18 cellular contexts compared by ENCODE assay signal in the genomic region with DNA sequence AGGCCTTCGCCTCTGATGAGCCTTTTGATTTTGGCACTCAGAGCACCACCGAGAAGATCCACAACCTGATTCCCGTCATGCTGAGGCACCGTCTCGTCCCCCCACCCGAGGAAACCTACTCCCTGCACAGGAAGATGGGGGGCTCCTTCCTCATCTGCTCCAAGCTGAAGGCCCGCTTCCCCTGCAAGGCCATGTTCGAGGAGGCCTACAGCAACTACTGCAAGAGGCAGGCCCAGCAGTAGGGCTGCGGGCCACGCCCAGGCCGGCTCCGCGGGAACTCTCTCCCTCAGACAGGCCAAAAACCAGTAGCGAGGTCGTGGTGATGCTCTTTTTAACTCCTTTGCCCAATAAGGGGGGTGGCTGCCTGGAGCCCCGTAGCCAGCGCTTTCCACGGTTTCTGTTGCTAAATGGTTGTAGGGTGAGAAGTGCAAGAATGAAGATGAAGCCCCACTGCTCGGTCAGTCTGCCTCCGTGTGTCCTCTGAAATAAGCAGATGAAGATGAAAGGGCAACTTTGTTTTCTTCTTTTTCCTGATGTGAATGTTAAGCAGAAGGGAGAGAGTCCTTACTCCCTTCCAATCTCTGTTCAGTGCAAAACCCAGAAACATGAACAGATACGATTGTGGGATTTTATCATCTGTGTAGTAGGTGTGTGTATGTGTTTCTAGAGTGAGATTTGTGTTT. TPM values are rescaled to one million over a fixed set of nuclear protein-coding genes. Genes with fewer than 3 reads are reported as not detected.
DNase-seq lines count a peak whose midpoint lies in the region; ATAC-seq and TF ChIP-seq lines count a peak whose summit lies in the region.
"Had no signal": no experiment of that assay in that cellular context is flagged by ENCODE, and none has a peak within 500 bp of the region (broad histone marks: within the 10 kb centered on the region; RNA-seq: fewer than 3 reads in every experiment).

No MANE protein-coding gene starts in this region.

- H3K27ac ChIP-seq in mammary epithelial cell (ENCODE audit: insufficient read depth, low read depth, low read length) = no peak overlapping the region
- peak overlapping the region; percentile 76 for H3K27ac ChIP-seq in cingulate gyrus (ENCODE audit: low read depth, low read length)
- no peak overlapping the region for H3K27ac ChIP-seq in neural progenitor cell
- no peak overlapping the region for H3K27ac ChIP-seq in hepatocyte
- H3K27ac ChIP-seq: A549, ascending aorta, WERI-Rb-1 had no signal

- DNase-seq in MCF 10A (ENCODE audit: unreplicated experiment) (no peak), mammary epithelial cell (no peak), neural progenitor cell (ENCODE audit: low spot score) (no peak), type B pancreatic cell (ENCODE audit: extremely low spot score, unreplicated experiment) (peak; percentile 50), hepatocyte (ENCODE audit: low spot score) (no peak), GM13976 (ENCODE audit: low spot score) (no peak)
- DNase-seq: activated gamma-delta T cell; CD4-positive, alpha-beta memory T cell; EL; NCI-H187; NCI-H526; WERI-Rb-1 had no signal

- H3K27ac Mint-ChIP-seq in MCF 10A (ENCODE audit: low read depth, unreplicated experiment) (peak overlapping the region; percentile 64), neural progenitor cell (peak overlapping the region; percentile 51), type B pancreatic cell (peak overlapping the region; percentile 11)

- H3K9ac ChIP-seq in mammary epithelial cell (ENCODE audit: insufficient read depth, low read length) (no peak overlapping the region), neural progenitor cell (no peak overlapping the region)

- H3K4me1 ChIP-seq in mammary epithelial cell (ENCODE audit: insufficient read depth, low read length) (peaks cover 7% of the 10 kb centered on the region), neural progenitor cell (peaks cover 15% of the 10 kb centered on the region), hepatocyte (ENCODE audit: insufficient read depth) (peaks cover 35% of the 10 kb centered on the region)
- H3K4me1 ChIP-seq: A549, HAP-1 had no signal

- H3K9me2 ChIP-seq in hepatocyte (replicated peaks; ENCODE audit: insufficient read depth) = no peaks in the 10 kb centered on the region

- H2AFZ ChIP-seq in mammary epithelial cell (ENCODE audit: low read depth, low read length) = no peak overlapping the region
- H2AFZ ChIP-seq in neural progenitor cell (replicated peaks) = no peak overlapping the region
- no peak overlapping the region for H2AFZ ChIP-seq in hepatocyte

- H3K36me3 ChIP-seq in mammary epithelial cell (ENCODE audit: insufficient read depth, low read length) (no peaks in the 10 kb centered on the region), neural progenitor cell (no peaks in the 10 kb centered on the region), hepatocyte (replicated peaks; ENCODE audit: insufficient read depth, low read depth) (no peaks in the 10 kb centered on the region)
- H3K36me3 ChIP-seq: WERI-Rb-1 had no signal

- 88% methylated on average over 19 of the region's 21 CpGs for WGBS in mammary epithelial cell (ENCODE audit: low coverage, missing lambda C conversion rate)
- 94% methylated on average over 21 of the region's 21 CpGs for WGBS in hepatocyte (ENCODE audit: low lambda C conversion rate, missing lambda C conversion rate)

- POLR2A ChIA-PET in MCF 10A (lab: Yijun Ruan, JAX) = interaction anchor here (1.0 kb wide), 1 partner anchor 48 kb away, joined by 3 read pairs; no protein-coding TSS in a partner anchor

- in situ Hi-C loops in mammary epithelial cell (cut with MboI; ENCODE audit: low sequenced_read_pairs in 2 of 2) (no loop called here), GM13976 (cut with MboI; ENCODE audit: low sequenced_read_pairs, unreplicated experiment) (no loop called here)

- peaks cover 18% of the 10 kb centered on the region for H3F3A ChIP-seq in neural progenitor cell (ENCODE audit: low read depth)

- H4K20me1 ChIP-seq in mammary epithelial cell (ENCODE audit: insufficient read depth, low read length) (no peaks in the 10 kb centered on the region), neural progenitor cell (ENCODE audit: low read depth) (no peaks in the 10 kb centered on the region), hepatocyte (ENCODE audit: insufficient read depth, poor library complexity, severe bottlenecking) (no peaks in the 10 kb centered on the region)

- H3K9me3 Mint-ChIP-seq in MCF 10A (ENCODE audit: unreplicated experiment) = no peaks in the 10 kb centered on the region
- H3K9me3 Mint-ChIP-seq in neural progenitor cell = no peaks in the 10 kb centered on the region
- H3K9me3 Mint-ChIP-seq in type B pancreatic cell = no peaks in the 10 kb centered on the region
- H3K9me3 Mint-ChIP-seq: CD4-positive, alpha-beta memory T cell had no signal

- H3K9me3 ChIP-seq in mammary epithelial cell (replicated peaks; ENCODE audit: insufficient read depth, low read length) = no peaks in the 10 kb centered on the region
- H3K9me3 ChIP-seq in neural progenitor cell (ENCODE audit: low read depth) = no peaks in the 10 kb centered on the region
- H3K9me3 ChIP-seq in hepatocyte (ENCODE audit: low read depth) = no peaks in the 10 kb centered on the region
- H3K9me3 ChIP-seq: A549, ascending aorta, HAP-1 had no signal

- H3K27me3 Mint-ChIP-seq in MCF 10A (ENCODE audit: insufficient read depth, unreplicated experiment) (no peaks in the 10 kb centered on the region), neural progenitor cell (ENCODE audit: insufficient read depth, low read depth) (no peaks in the 10 kb centered on the region), type B pancreatic cell (no peaks in the 10 kb centered on the region)
- H3K27me3 Mint-ChIP-seq: CD4-positive, alpha-beta memory T cell had no signal

- CTCF ChIA-PET in MCF 10A (lab: Yijun Ruan, JAX) (interaction anchor here (0.6 kb wide), 1 partner anchor 450 kb away, joined by 4 read pairs; no protein-coding TSS in a partner anchor), mammary epithelial cell (lab: Charles Lee; ENCODE audit: low non-redundant PET) (no interaction called here)

- no peak for ATAC-seq in HG02840 (IDR thresholded peaks at IDR 0.05; ENCODE audit: low FRiP score, unreplicated experiment)
- ATAC-seq: A549, esophagus mucosa had no signal

- H3K4me3 Mint-ChIP-seq in MCF 10A (ENCODE audit: unreplicated experiment) = no peak overlapping the region
- H3K4me3 Mint-ChIP-seq in neural progenitor cell = no peak overlapping the region
- no peak overlapping the region for H3K4me3 Mint-ChIP-seq in type B pancreatic cell
- H3K4me3 Mint-ChIP-seq: CD4-positive, alpha-beta memory T cell had no signal

- TF ChIP-seq CTCF in MCF 10A (IDR thresholded peaks at IDR 0.05; ENCODE audit: unreplicated experiment) = no peak
- TF ChIP-seq CTCF in mammary epithelial cell (conservative IDR thresholded peaks at IDR 0.05 in 1 of 2, IDR thresholded peaks at IDR 0.05 in 1 of 2; ENCODE audit: extremely low read depth in 1 of 2, insufficient read depth in 1 of 2, low read depth in 1 of 2, low read length in 2 of 2) = no peak
- TF ChIP-seq CTCF in neural progenitor cell (IDR thresholded peaks at IDR 0.05) = no peak
- no peak for TF ChIP-seq CTCF in type B pancreatic cell (conservative IDR thresholded peaks at IDR 0.05)
- TF ChIP-seq CTCF in hepatocyte (IDR thresholded peaks at IDR 0.05; ENCODE audit: poor library complexity) = no peak
- TF ChIP-seq CTCF in GM13976 (IDR thresholded peaks at IDR 0.05; ENCODE audit: borderline replicate concordance, control extremely low read depth, extremely low read depth, insufficient read depth, missing control alignments) = no peak

- BruUV-seq in MCF 10A (replicated peaks; lab: Mats Ljungman, UMichigan) (TSS peak; percentile 59), mammary epithelial cell (replicated peaks; lab: Mats Ljungman, UMichigan) (no TSS peak)

- H3K36me3 Mint-ChIP-seq in MCF 10A (ENCODE audit: insufficient read depth, unreplicated experiment) (peaks cover 87% of the 10 kb centered on the region), neural progenitor cell (peaks cover 8% of the 10 kb centered on the region), type B pancreatic cell (peaks cover 6% of the 10 kb centered on the region)

- dilution Hi-C loops in mammary epithelial cell (cut with HindIII; ENCODE audit: low sequenced_read_pairs) = no loop called here

- H3K4me2 ChIP-seq in mammary epithelial cell (ENCODE audit: insufficient read depth, low read depth, low read length) (no peak overlapping the region), neural progenitor cell (no peak overlapping the region), hepatocyte (no peak overlapping the region)
- H3K4me2 ChIP-seq: A549 had no signal

- H3K79me2 ChIP-seq in mammary epithelial cell (ENCODE audit: insufficient read depth, low read length) (no peaks in the 10 kb centered on the region), neural progenitor cell (ENCODE audit: low read depth) (no peaks in the 10 kb centered on the region), hepatocyte (no peaks in the 10 kb centered on the region)

- H3K27me3 ChIP-seq in mammary epithelial cell (ENCODE audit: insufficient read depth, low read length) = no peaks in the 10 kb centered on the region
- H3K27me3 ChIP-seq in neural progenitor cell = no peaks in the 10 kb centered on the region
- no peaks in the 10 kb centered on the region for H3K27me3 ChIP-seq in hepatocyte
- H3K27me3 ChIP-seq: ascending aorta had no signal

- intact Hi-C loops in MCF 10A (cut with micrococcal nuclease) (no loop called here), mammary epithelial cell (cut with micrococcal nuclease) (no loop called here)

- H3K4me1 Mint-ChIP-seq in MCF 10A (ENCODE audit: insufficient read depth, unreplicated experiment) = no peaks in the 10 kb centered on the region
- peaks cover 12% of the 10 kb centered on the region for H3K4me1 Mint-ChIP-seq in neural progenitor cell
- H3K4me1 Mint-ChIP-seq in type B pancreatic cell (ENCODE audit: unreplicated experiment) = peaks cover 17% of the 10 kb centered on the region

- H3K4me3 ChIP-seq in mammary epithelial cell (replicated peaks in 1 of 3; ENCODE audit: insufficient read depth in 1 of 3, low read depth in 2 of 3, low read length in 3 of 3) = no peak overlapping the region
- no peak overlapping the region for H3K4me3 ChIP-seq in neural progenitor cell
- H3K4me3 ChIP-seq in hepatocyte = no peak overlapping the region
- H3K4me3 ChIP-seq: A549, ascending aorta, HAP-1 had no signal

RNA-seq across cellular contexts. Expression of a gene that starts 46.5 kb away (rescaled TPM):
- total RNA-seq in MCF 10A (2022) (22.1 and 26.4 TPM in 2 replicates), mammary epithelial cell (1 to 10 TPM; 5.5 to 7.1 TPM), neural progenitor cell (ENCODE audit: low replicate concordance) (13.8 and 18.8 TPM in 2 replicates), type B pancreatic cell (ENCODE audit: low replicate concordance) (21.0 and 29.7 TPM in 2 replicates), hepatocyte (20.7 and 22.9 TPM in 2 replicates)
- polyA plus RNA-seq in mammary epithelial cell (8.7 TPM), hepatocyte (19.2 and 26.4 TPM in 2 replicates)
- 11.7 TPM for polyA minus RNA-seq in mammary epithelial cell

Comparison
In these comparisons a context has a peak if more than half of its experiments do, and no peak if none do; other contexts are left out.
1. H3K27ac Mint-ChIP-seq: peak in every context shown above with its lines; median percentile 64 in MCF 10A; 51 in neural progenitor cell; 11 in type B pancreatic cell.